1 cellular context compared by ENCODE assay signal in genomic region chr1:154698320-154699096, GRCh38.
TF ChIP-seq lines count a peak whose summit lies in the region.

No MANE protein-coding gene starts in this region.

TF ChIP-seq in SK-N-SH, 30 proteins besides CTCF, POLR2A, EP300 and RAD21 (continued from another document):
- TF ChIP-seq REST (IDR thresholded peaks at IDR 0.05; ENCODE audit: low read depth, low read length) (no peak), MAX (IDR thresholded peaks at IDR 0.05; ENCODE audit: low read depth) (no peak), YY1 (IDR thresholded peaks at IDR 0.05; ENCODE audit: low read depth) (no peak), TEAD4 (IDR thresholded peaks at IDR 0.05; ENCODE audit: borderline replicate concordance, insufficient read depth) (no peak), ELF1 (IDR thresholded peaks at IDR 0.05) (no peak), CHD2 (IDR thresholded peaks at IDR 0.05; ENCODE audit: low read length, partially characterized antibody) (no peak), RFX5 (IDR thresholded peaks at IDR 0.05; ENCODE audit: low read length) (no peak), MEF2A (IDR thresholded peaks at IDR 0.05; ENCODE audit: borderline replicate concordance, low read depth) (no peak)
